ENCODE assay signal across 12 cellular contexts in genomic region chrX:155886409-155886808, GRCh38. TPM values are rescaled to one million over a fixed set of nuclear protein-coding genes. Genes with fewer than 3 reads are reported as not detected.
DNase-seq lines count a peak whose midpoint lies in the region; ATAC-seq and TF ChIP-seq lines count a peak whose summit lies in the region.
"Had no signal": no experiment of that assay in that cellular context is flagged by ENCODE, and none has a peak within 500 bp of the region (broad histone marks: within the 10 kb centered on the region; RNA-seq: fewer than 3 reads in every experiment).

No MANE protein-coding gene starts in this region.

- no peaks in the 10 kb centered on the region for H3F3A ChIP-seq in Loucy (ENCODE audit: low read depth)

- no peak overlapping the region for H3K4me3 Mint-ChIP-seq in activated T-cell treated with anti-CD3 and anti-CD28 coated beads, Interleukin-2, amount 50 U/mL, for 72 hours
- H3K4me3 Mint-ChIP-seq: H9 had no signal

- ATAC-seq in activated T-cell treated with anti-CD3 and anti-CD28 coated beads, Interleukin-2, amount 50 U/mL, for 72 hours (replicated peaks in 1 of 2): no peak
- ATAC-seq: GM12878 had no signal

- no peak overlapping the region for H2AFZ ChIP-seq in Loucy (ENCODE audit: low read length)

- peaks cover 42% of the 10 kb centered on the region for H3K79me2 ChIP-seq in Loucy (ENCODE audit: insufficient read depth, low read length)

- H3K9me2 ChIP-seq in Loucy (replicated peaks; ENCODE audit: low read depth, low read length): no peaks in the 10 kb centered on the region

- H3K4me1 ChIP-seq in Loucy (ENCODE audit: insufficient read depth, low read length, poor library complexity, severe bottlenecking): peaks cover 40% of the 10 kb centered on the region
- H3K4me1 ChIP-seq in neutrophil (ENCODE audit: control insufficient read depth in 1 of 2, insufficient read depth in 1 of 2, low read depth in 1 of 2, low read length in 1 of 2): peaks cover 37 to 50% of the 10 kb centered on the region in 2 experiments
- H3K4me1 ChIP-seq: BE2C had no signal

- no peaks in the 10 kb centered on the region for H3K27me3 Mint-ChIP-seq in activated T-cell treated with anti-CD3 and anti-CD28 coated beads, Interleukin-2, amount 50 U/mL, for 72 hours (ENCODE audit: low read depth)
- H3K27me3 Mint-ChIP-seq: CD4-positive, alpha-beta memory T cell had no signal

- H3K36me3 Mint-ChIP-seq in activated T-cell treated with anti-CD3 and anti-CD28 coated beads, Interleukin-2, amount 50 U/mL, for 72 hours (ENCODE audit: insufficient read depth in 2 of 2): peaks cover 2 to 3% of the 10 kb centered on the region in 2 donors

- H3K9me3 Mint-ChIP-seq in activated T-cell treated with anti-CD3 and anti-CD28 coated beads, Interleukin-2, amount 50 U/mL, for 72 hours: no peaks in the 10 kb centered on the region

- no peaks in the 10 kb centered on the region for H3K9me3 ChIP-seq in Loucy (ENCODE audit: insufficient read depth, low read depth, low read length)
- H3K9me3 ChIP-seq in neutrophil: no peaks in the 10 kb centered on the region
- H3K9me3 ChIP-seq: BE2C had no signal

- peaks cover 23% of the 10 kb centered on the region for H4K20me1 ChIP-seq in Loucy (ENCODE audit: insufficient read depth, low read length, poor library complexity, severe bottlenecking)

- H3K27ac Mint-ChIP-seq in activated T-cell treated with anti-CD3 and anti-CD28 coated beads, Interleukin-2, amount 50 U/mL, for 72 hours: peak overlapping the region; percentile 9
- H3K27ac Mint-ChIP-seq: H9 had no signal

- DNase-seq in activated T-cell treated with anti-CD3 and anti-CD28 coated beads, Interleukin-2, amount 50 U/mL, for 72 hours: no peak
- no peak for DNase-seq in activated T-cell treated with anti-CD3 and anti-CD28 coated beads, Interleukin-2, amount 50 U/mL, for 48 hours
- no peak for DNase-seq in amniotic stem cell (lab: John Stamatoyannopoulos, UW)
- DNase-seq in NK-92 treated with Interleukin-12 subunit alpha and Interleukin-12 subunit beta, amount 100 ng/mL, for 24 hours (lab: John Stamatoyannopoulos, UW): no peak
- DNase-seq: BE2C; C1 segment of cervical spinal cord; CD4-positive, alpha-beta memory T cell; DMS79 treated with DMSO at 0.1 percent for 48 hours; H9 had no signal

- no peaks in the 10 kb centered on the region for H3K27me3 ChIP-seq in Loucy (ENCODE audit: insufficient read depth, low read length, poor library complexity, severe bottlenecking)
- no peaks in the 10 kb centered on the region for H3K27me3 ChIP-seq in neutrophil
- H3K27me3 ChIP-seq: BE2C had no signal

- H3K4me2 ChIP-seq in Loucy (ENCODE audit: low read depth, low read length, poor library complexity, severe bottlenecking): peak overlapping the region; percentile 68

- peaks cover 31% of the 10 kb centered on the region for H3K4me1 Mint-ChIP-seq in activated T-cell treated with anti-CD3 and anti-CD28 coated beads, Interleukin-2, amount 50 U/mL, for 72 hours (ENCODE audit: low read depth)

- no peaks in the 10 kb centered on the region; the same call in 1 of the 2 replicates for H3K36me3 ChIP-seq in Loucy (ENCODE audit: insufficient read depth, low read length)
- no peaks in the 10 kb centered on the region for H3K36me3 ChIP-seq in neutrophil
- H3K36me3 ChIP-seq: BE2C had no signal

- H3K4me3 ChIP-seq in Loucy (ENCODE audit: low read length, poor library complexity, severe bottlenecking): peak overlapping the region; percentile 53
- no peak overlapping the region for H3K4me3 ChIP-seq in neutrophil (ENCODE audit: low read depth in 1 of 2, low read length in 1 of 2)
- H3K4me3 ChIP-seq: GM12878 had no signal

- peak overlapping the region; percentile 53 for H3K27ac ChIP-seq in neutrophil

- TF ChIP-seq CTCF in Loucy (conservative IDR thresholded peaks at IDR 0.05; ENCODE audit: low read length): no peak
- no peak for TF ChIP-seq CTCF in neutrophil (IDR thresholded peaks at IDR 0.05)

- H3K9ac ChIP-seq in Loucy (ENCODE audit: low read depth, low read length, poor library complexity, severe bottlenecking): peak overlapping the region; percentile 27

RNA-seq across cellular contexts. Expression of gene VAMP7, which starts 5.3 kb away (rescaled TPM):
- 10 to 100 TPM; 41.2 to 46.9 TPM for total RNA-seq in activated T-cell treated with anti-CD3 and anti-CD28 coated beads, Interleukin-2, amount 50 U/mL, for 72 hours
